1 cellular context compared by ENCODE assay signal in the genomic region with DNA sequence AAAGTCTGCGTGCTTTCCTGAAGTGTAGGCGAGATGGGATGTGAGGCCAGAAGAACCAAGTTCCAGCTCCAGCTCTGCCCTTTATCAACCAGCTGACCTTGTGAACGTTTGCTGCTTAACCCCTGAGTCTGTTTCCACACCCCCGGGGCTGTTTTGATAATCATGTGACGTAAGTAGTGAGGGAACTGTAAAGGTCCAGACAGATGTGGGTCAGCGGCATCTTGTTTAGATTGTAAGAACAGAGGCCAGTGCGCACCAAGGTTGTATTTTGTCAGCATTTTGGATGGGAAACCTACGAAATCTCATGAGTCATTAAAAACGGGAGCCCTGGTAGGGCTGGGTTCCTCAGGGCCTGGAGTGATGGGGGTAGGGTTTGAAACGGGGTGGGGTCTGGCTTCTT.
TF ChIP-seq lines count a peak whose summit lies in the region.

No MANE protein-coding gene starts in this region.

TF ChIP-seq in K562, 482 proteins besides CTCF, POLR2A, EP300 and RAD21 (continued from another document and continues in another):
- TF ChIP-seq, protein P1, sequence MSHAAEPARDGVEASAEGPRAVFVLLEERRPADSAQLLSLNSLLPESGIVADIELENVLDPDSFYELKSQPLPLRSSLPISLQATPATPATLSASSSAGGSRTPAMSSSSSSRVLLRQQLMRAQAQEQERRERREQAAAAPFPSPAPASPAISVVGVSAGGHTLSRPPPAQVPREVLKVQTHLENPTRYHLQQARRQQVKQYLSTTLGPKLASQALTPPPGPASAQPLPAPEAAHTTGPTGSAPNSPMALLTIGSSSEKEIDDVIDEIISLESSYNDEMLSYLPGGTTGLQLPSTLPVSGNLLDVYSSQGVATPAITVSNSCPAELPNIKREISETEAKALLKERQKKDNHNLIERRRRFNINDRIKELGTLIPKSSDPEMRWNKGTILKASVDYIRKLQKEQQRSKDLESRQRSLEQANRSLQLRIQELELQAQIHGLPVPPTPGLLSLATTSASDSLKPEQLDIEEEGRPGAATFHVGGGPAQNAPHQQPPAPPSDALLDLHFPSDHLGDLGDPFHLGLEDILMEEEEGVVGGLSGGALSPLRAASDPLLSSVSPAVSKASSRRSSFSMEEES (CRISPR knock-in tag; IDR thresholded peaks at IDR 0.05): peak; percentile 85
- TF ChIP-seq DPF2 (IDR thresholded peaks at IDR 0.05): peak; percentile 55; the same call in 1 of the 2 replicates
- TF ChIP-seq CBFA2T3 (IDR thresholded peaks at IDR 0.05): peak; percentile 72
- TF ChIP-seq, protein P2, sequence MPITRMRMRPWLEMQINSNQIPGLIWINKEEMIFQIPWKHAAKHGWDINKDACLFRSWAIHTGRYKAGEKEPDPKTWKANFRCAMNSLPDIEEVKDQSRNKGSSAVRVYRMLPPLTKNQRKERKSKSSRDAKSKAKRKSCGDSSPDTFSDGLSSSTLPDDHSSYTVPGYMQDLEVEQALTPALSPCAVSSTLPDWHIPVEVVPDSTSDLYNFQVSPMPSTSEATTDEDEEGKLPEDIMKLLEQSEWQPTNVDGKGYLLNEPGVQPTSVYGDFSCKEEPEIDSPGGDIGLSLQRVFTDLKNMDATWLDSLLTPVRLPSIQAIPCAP (CRISPR knock-in tag; IDR thresholded peaks at IDR 0.05; ENCODE audit: borderline replicate concordance): no peak
- no peak for TF ChIP-seq ATF1 (CRISPR knock-in tag; IDR thresholded peaks at IDR 0.05)
- TF ChIP-seq ATF1 (tag; IDR thresholded peaks at IDR 0.05): peak; percentile 67
- TF ChIP-seq, protein P3, sequence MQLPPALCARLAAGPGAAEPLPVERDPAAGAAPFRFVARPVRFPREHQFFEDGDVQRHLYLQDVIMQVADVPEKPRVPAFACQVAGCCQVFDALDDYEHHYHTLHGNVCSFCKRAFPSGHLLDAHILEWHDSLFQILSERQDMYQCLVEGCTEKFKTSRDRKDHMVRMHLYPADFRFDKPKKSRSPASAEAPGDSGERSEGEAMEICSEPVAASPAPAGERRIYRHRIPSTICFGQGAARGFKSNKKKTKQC (CRISPR knock-in tag; IDR thresholded peaks at IDR 0.05): no peak
- peak; percentile 54 for TF ChIP-seq CBFA2T2 (conservative IDR thresholded peaks at IDR 0.05)
- TF ChIP-seq ZNF316 (IDR thresholded peaks at IDR 0.05): peak; percentile 93
- TF ChIP-seq CREM (IDR thresholded peaks at IDR 0.05; ENCODE audit: low read depth): peak; percentile 71
- TF ChIP-seq, protein P4, sequence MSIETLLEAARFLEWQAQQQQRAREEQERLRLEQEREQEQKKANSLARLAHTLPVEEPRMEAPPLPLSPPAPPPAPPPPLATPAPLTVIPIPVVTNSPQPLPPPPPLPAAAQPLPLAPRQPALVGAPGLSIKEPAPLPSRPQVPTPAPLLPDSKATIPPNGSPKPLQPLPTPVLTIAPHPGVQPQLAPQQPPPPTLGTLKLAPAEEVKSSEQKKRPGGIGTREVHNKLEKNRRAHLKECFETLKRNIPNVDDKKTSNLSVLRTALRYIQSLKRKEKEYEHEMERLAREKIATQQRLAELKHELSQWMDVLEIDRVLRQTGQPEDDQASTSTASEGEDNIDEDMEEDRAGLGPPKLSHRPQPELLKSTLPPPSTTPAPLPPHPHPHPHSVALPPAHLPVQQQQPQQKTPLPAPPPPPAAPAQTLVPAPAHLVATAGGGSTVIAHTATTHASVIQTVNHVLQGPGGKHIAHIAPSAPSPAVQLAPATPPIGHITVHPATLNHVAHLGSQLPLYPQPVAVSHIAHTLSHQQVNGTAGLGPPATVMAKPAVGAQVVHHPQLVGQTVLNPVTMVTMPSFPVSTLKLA (conservative IDR thresholded peaks at IDR 0.05): no peak
- TF ChIP-seq CTBP1 (IDR thresholded peaks at IDR 0.05; ENCODE audit: borderline replicate concordance): peak; percentile 70; the same call in 1 of the 2 replicates
- TF ChIP-seq, protein P5, sequence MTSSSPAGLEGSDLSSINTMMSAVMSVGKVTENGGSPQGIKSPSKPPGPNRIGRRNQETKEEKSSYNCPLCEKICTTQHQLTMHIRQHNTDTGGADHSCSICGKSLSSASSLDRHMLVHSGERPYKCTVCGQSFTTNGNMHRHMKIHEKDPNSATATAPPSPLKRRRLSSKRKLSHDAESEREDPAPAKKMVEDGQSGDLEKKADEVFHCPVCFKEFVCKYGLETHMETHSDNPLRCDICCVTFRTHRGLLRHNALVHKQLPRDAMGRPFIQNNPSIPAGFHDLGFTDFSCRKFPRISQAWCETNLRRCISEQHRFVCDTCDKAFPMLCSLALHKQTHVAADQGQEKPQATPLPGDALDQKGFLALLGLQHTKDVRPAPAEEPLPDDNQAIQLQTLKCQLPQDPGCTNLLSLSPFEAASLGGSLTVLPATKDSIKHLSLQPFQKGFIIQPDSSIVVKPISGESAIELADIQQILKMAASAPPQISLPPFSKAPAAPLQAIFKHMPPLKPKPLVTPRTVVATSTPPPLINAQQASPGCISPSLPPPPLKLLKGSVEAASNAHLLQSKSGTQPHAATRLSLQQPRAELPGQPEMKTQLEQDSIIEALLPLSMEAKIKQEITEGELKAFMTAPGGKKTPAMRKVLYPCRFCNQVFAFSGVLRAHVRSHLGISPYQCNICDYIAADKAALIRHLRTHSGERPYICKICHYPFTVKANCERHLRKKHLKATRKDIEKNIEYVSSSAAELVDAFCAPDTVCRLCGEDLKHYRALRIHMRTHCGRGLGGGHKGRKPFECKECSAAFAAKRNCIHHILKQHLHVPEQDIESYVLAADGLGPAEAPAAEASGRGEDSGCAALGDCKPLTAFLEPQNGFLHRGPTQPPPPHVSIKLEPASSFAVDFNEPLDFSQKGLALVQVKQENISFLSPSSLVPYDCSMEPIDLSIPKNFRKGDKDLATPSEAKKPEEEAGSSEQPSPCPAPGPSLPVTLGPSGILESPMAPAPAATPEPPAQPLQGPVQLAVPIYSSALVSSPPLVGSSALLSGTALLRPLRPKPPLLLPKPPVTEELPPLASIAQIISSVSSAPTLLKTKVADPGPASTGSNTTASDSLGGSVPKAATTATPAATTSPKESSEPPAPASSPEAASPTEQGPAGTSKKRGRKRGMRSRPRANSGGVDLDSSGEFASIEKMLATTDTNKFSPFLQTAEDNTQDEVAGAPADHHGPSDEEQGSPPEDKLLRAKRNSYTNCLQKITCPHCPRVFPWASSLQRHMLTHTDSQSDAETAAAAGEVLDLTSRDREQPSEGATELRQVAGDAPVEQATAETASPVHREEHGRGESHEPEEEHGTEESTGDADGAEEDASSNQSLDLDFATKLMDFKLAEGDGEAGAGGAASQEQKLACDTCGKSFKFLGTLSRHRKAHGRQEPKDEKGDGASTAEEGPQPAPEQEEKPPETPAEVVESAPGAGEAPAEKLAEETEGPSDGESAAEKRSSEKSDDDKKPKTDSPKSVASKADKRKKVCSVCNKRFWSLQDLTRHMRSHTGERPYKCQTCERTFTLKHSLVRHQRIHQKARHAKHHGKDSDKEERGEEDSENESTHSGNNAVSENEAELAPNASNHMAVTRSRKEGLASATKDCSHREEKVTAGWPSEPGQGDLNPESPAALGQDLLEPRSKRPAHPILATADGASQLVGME (CRISPR knock-in tag; IDR thresholded peaks at IDR 0.05): 0 out of 2 replicates have a peak, but pooled peaks have one; percentile 9
- TF ChIP-seq, protein P6, sequence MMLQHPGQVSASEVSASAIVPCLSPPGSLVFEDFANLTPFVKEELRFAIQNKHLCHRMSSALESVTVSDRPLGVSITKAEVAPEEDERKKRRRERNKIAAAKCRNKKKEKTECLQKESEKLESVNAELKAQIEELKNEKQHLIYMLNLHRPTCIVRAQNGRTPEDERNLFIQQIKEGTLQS (IDR thresholded peaks at IDR 0.05): peak; percentile 40; the same call in 1 of the 2 replicates
- TF ChIP-seq, protein P6 (CRISPR knock-in tag; conservative IDR thresholded peaks at IDR 0.05): no peak
- TF ChIP-seq ERF (CRISPR knock-in tag; IDR thresholded peaks at IDR 0.05): no peak
- TF ChIP-seq CBX2 (IDR thresholded peaks at IDR 0.05; ENCODE audit: insufficient read depth, low read length, poor library complexity, severe bottlenecking): no peak
- no peak for TF ChIP-seq U2AF1 (optimal IDR thresholded peaks at IDR 0.05; ENCODE audit: low read depth, low read length)
- TF ChIP-seq POLR2H (tag; IDR thresholded peaks at IDR 0.05; ENCODE audit: low read depth): no peak
- TF ChIP-seq ATF7 (IDR thresholded peaks at IDR 0.05): peak; percentile 56; the same call in 1 of the 2 replicates
- TF ChIP-seq MYBL2 (IDR thresholded peaks at IDR 0.05; ENCODE audit: low read depth): no peak
- no peak for TF ChIP-seq MYBL2 (CRISPR knock-in tag; IDR thresholded peaks at IDR 0.05; ENCODE audit: borderline replicate concordance)
- peak; percentile 38; the same call in 1 of the 2 replicates for TF ChIP-seq TCF3 (CRISPR knock-in tag; IDR thresholded peaks at IDR 0.05)
- TF ChIP-seq KHSRP (IDR thresholded peaks at IDR 0.05): no peak
- TF ChIP-seq, protein P7, sequence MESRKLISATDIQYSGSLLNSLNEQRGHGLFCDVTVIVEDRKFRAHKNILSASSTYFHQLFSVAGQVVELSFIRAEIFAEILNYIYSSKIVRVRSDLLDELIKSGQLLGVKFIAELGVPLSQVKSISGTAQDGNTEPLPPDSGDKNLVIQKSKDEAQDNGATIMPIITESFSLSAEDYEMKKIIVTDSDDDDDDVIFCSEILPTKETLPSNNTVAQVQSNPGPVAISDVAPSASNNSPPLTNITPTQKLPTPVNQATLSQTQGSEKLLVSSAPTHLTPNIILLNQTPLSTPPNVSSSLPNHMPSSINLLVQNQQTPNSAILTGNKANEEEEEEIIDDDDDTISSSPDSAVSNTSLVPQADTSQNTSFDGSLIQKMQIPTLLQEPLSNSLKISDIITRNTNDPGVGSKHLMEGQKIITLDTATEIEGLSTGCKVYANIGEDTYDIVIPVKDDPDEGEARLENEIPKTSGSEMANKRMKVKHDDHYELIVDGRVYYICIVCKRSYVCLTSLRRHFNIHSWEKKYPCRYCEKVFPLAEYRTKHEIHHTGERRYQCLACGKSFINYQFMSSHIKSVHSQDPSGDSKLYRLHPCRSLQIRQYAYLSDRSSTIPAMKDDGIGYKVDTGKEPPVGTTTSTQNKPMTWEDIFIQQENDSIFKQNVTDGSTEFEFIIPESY (CRISPR knock-in tag; IDR thresholded peaks at IDR 0.05): no peak
- peak; percentile 19; the same call in 1 of the 2 replicates for TF ChIP-seq EGR1 (conservative IDR thresholded peaks at IDR 0.05)
- peak; percentile 80 for TF ChIP-seq HNRNPLL (IDR thresholded peaks at IDR 0.05; ENCODE audit: low read depth, low read length, poor library complexity, severe bottlenecking)
- TF ChIP-seq XRCC5 (IDR thresholded peaks at IDR 0.05; ENCODE audit: low read depth, low read length): no peak
- TF ChIP-seq NRF1 (conservative IDR thresholded peaks at IDR 0.05 in 1 of 2, IDR thresholded peaks at IDR 0.05 in 1 of 2): peak in 1 of 2 experiments; percentile 43; a peak in 2 of 4 replicates
- TF ChIP-seq, protein P8, sequence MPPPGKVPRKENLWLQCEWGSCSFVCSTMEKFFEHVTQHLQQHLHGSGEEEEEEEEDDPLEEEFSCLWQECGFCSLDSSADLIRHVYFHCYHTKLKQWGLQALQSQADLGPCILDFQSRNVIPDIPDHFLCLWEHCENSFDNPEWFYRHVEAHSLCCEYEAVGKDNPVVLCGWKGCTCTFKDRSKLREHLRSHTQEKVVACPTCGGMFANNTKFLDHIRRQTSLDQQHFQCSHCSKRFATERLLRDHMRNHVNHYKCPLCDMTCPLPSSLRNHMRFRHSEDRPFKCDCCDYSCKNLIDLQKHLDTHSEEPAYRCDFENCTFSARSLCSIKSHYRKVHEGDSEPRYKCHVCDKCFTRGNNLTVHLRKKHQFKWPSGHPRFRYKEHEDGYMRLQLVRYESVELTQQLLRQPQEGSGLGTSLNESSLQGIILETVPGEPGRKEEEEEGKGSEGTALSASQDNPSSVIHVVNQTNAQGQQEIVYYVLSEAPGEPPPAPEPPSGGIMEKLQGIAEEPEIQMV (tag; conservative IDR thresholded peaks at IDR 0.05; ENCODE audit: low read depth): no peak
- TF ChIP-seq, protein P9, sequence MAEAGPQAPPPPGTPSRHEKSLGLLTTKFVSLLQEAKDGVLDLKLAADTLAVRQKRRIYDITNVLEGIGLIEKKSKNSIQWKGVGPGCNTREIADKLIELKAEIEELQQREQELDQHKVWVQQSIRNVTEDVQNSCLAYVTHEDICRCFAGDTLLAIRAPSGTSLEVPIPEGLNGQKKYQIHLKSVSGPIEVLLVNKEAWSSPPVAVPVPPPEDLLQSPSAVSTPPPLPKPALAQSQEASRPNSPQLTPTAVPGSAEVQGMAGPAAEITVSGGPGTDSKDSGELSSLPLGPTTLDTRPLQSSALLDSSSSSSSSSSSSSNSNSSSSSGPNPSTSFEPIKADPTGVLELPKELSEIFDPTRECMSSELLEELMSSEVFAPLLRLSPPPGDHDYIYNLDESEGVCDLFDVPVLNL (CRISPR knock-in tag; IDR thresholded peaks at IDR 0.05; ENCODE audit: low read depth): no peak
- TF ChIP-seq NFE2 (IDR thresholded peaks at IDR 0.05; ENCODE audit: low read depth): peak; percentile 27; the same call in 1 of the 2 replicates
- TF ChIP-seq RFX5 (IDR thresholded peaks at IDR 0.05; ENCODE audit: low read depth, low read length): no peak
- TF ChIP-seq, protein P10, sequence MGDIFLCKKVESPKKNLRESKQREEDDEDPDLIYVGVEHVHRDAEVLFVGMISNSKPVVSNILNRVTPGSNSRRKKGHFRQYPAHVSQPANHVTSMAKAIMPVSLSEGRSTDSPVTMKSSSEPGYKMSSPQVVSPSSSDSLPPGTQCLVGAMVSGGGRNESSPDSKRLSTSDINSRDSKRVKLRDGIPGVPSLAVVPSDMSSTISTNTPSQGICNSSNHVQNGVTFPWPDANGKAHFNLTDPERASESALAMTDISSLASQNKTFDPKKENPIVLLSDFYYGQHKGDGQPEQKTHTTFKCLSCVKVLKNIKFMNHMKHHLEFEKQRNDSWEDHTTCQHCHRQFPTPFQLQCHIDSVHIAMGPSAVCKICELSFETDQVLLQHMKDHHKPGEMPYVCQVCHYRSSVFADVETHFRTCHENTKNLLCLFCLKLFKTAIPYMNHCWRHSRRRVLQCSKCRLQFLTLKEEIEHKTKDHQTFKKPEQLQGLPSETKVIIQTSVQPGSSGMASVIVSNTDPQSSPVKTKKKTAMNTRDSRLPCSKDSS (IDR thresholded peaks at IDR 0.05; ENCODE audit: low read depth, partially characterized antibody): no peak
- no peak for TF ChIP-seq BRF1 (IDR thresholded peaks at IDR 0.05; ENCODE audit: borderline replicate concordance, extremely low read depth, insufficient read length)
- TF ChIP-seq, protein P11, sequence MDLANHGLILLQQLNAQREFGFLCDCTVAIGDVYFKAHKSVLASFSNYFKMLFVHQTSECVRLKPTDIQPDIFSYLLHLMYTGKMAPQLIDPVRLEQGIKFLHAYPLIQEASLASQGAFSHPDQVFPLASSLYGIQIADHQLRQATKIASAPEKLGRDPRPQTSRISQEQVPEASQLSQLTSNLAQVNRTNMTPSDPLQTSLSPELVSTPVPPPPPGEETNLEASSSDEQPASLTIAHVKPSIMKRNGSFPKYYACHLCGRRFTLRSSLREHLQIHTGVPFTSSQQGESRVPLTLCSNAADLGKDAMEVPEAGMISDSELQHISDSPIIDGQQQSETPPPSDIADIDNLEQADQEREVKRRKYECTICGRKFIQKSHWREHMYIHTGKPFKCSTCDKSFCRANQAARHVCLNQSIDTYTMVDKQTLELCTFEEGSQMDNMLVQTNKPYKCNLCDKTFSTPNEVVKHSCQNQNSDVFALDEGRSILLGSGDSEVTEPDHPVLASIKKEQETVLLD (IDR thresholded peaks at IDR 0.05): no peak
